In the genomic region with DNA sequence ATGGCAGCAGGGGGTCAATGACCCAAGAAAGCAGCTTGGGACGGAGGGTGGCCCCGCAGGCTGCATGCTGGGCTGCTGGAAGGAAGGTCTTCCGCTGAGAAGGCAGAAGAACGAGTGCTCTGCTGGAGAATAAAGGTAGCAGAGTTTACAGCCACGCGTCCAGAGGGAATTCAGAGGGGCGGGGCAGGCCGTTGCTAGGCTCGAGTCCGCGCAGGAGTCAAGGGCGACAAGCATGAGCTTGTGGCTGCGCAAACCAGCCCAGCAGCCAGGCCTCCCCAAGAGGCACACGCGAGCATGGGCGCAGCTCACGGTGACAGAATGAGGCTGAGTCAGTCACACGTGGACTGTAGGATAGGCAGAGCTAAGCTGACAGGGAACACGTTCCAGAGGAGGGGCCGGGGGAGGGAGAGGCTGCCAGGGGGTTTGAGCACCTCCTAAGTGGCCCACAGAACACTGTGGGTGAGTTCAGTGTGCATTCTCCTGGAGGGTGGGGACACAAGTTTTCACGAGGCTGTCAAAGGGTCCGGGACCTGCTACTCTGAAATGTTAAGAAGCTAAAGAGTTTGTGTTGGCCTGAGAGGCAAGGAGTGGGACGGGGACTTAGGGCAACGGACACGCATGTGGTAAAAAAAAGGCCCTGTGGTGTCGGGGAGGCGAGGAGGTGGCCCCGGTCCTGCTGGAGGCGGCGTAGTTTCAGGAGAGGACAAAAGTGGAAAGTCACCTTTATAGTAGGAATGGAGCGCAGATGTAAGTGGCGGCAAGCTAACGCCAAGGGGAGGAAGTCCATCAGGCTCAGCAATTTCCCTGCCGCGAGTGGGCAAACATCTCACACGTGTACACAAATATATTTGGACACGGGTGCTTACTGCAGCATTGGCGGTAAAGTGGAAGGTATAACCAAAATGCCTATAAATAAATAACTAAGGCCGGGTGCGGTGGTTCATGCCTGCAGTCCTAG, we compare ENCODE assay signal across 8 cellular contexts. TPM values are rescaled to one million over a fixed set of nuclear protein-coding genes. Genes with fewer than 3 reads are reported as not detected.
DNase-seq lines count a peak whose midpoint lies in the region; ATAC-seq and TF ChIP-seq lines count a peak whose summit lies in the region.

No MANE protein-coding gene starts in this region.

- TF ChIP-seq POLR2A in lower leg skin (IDR thresholded peaks at IDR 0.05) = no peak

- POLR2A ChIA-PET in activated CD4-positive, alpha-beta memory T cell treated with anti-CD3 and anti-CD28 coated beads, Interleukin-2, amount 10 ng/mL, durations not matched to agents 7 days and 5 days (lab: Charles Lee) = no interaction called here

- H3K27ac Mint-ChIP-seq in activated CD4-positive, alpha-beta memory T cell treated with anti-CD3 and anti-CD28 coated beads, Interleukin-2, amount 10 ng/mL, durations not matched to agents 7 days and 5 days = no peak overlapping the region
- no peak overlapping the region for H3K27ac Mint-ChIP-seq in natural killer cell

- no peak overlapping the region for H3K4me3 ChIP-seq in lower leg skin (ENCODE audit: low read depth, poor library complexity, severe bottlenecking)
- H3K4me3 ChIP-seq in thoracic aorta = peak overlapping the region; percentile 72

- no peaks in the 10 kb centered on the region for H3K27me3 ChIP-seq in thoracic aorta (replicated peaks; ENCODE audit: insufficient read depth)

- CTCF ChIA-PET in activated CD4-positive, alpha-beta memory T cell treated with anti-CD3 and anti-CD28 coated beads, Interleukin-2, amount 10 ng/mL, durations not matched to agents 7 days and 5 days (lab: Charles Lee) = no interaction called here

- peaks cover 7% of the 10 kb centered on the region for H3K4me1 Mint-ChIP-seq in activated CD4-positive, alpha-beta memory T cell treated with anti-CD3 and anti-CD28 coated beads, Interleukin-2, amount 10 ng/mL, durations not matched to agents 7 days and 5 days
- peaks cover 7 to 8% of the 10 kb centered on the region in 2 donors for H3K4me1 Mint-ChIP-seq in natural killer cell

- intact Hi-C loops in lower leg skin (cut with DNase I; ENCODE audit: low total_unique reads) = no loop called here
- intact Hi-C loops in natural killer cell (cut with micrococcal nuclease) = no loop called here

- no peaks in the 10 kb centered on the region for H3K36me3 Mint-ChIP-seq in activated CD4-positive, alpha-beta memory T cell treated with anti-CD3 and anti-CD28 coated beads, Interleukin-2, amount 10 ng/mL, durations not matched to agents 7 days and 5 days (ENCODE audit: low read depth)
- H3K36me3 Mint-ChIP-seq in natural killer cell = no peaks in the 10 kb centered on the region

- H3K9me3 ChIP-seq in thoracic aorta = no peaks in the 10 kb centered on the region

- ATAC-seq in thoracic aorta (ENCODE audit: insufficient number of reproducible peaks, low FRiP score, low read depth) (peak; percentile 64), natural killer cell (no peak)

- H3K27ac ChIP-seq in thoracic aorta = peak overlapping the region; percentile 83 to 98

- H3K4me3 Mint-ChIP-seq in activated CD4-positive, alpha-beta memory T cell treated with anti-CD3 and anti-CD28 coated beads, Interleukin-2, amount 10 ng/mL, durations not matched to agents 7 days and 5 days = no peak overlapping the region
- no peak overlapping the region for H3K4me3 Mint-ChIP-seq in natural killer cell

- no peaks in the 10 kb centered on the region for H3K36me3 ChIP-seq in thoracic aorta

- TF ChIP-seq CTCF in lower leg skin (IDR thresholded peaks at IDR 0.05) (no peak), thoracic aorta (IDR thresholded peaks at IDR 0.05) (peak; percentile 43), natural killer cell (IDR thresholded peaks at IDR 0.05) (no peak)

- H3K9me3 Mint-ChIP-seq in activated CD4-positive, alpha-beta memory T cell treated with anti-CD3 and anti-CD28 coated beads, Interleukin-2, amount 10 ng/mL, durations not matched to agents 7 days and 5 days = no peaks in the 10 kb centered on the region
- H3K9me3 Mint-ChIP-seq in natural killer cell = no peaks in the 10 kb centered on the region

- 26 to 31% methylated on average over 40 of the region's 40 CpGs for WGBS in lower leg skin, 2 donors

- peak; percentile 77 for DNase-seq in ELF-1 (ENCODE audit: low read depth, low spot score)
- DNase-seq in NCI-H345 treated with DMSO at 0.1 percent for 48 hours (lab: John Stamatoyannopoulos, UW; ENCODE audit: unreplicated experiment) = peak; percentile 64
- peak; percentile 72 for DNase-seq in dermis blood vessel endothelial cell
- peak; percentile 89 to 96 for DNase-seq in lower leg skin (ENCODE audit: low spot score in 2 of 2)
- peak; percentile 52 for DNase-seq in thoracic aorta (ENCODE audit: low spot score)
- no peak for DNase-seq in cerebellar nuclear complex (lab: John Stamatoyannopoulos, UW)
- no peak for DNase-seq in activated CD4-positive, alpha-beta memory T cell treated with anti-CD3 and anti-CD28 coated beads, Interleukin-2, amount 10 ng/mL, durations not matched to agents 7 days and 5 days
- no peak for DNase-seq in natural killer cell

- H3K4me1 ChIP-seq in thoracic aorta (ENCODE audit: control insufficient read depth in 1 of 2, low read depth in 2 of 2) = peaks cover 27 to 57% of the 10 kb centered on the region in 2 donors

- peaks cover 2% of the 10 kb centered on the region for H3K27me3 Mint-ChIP-seq in activated CD4-positive, alpha-beta memory T cell treated with anti-CD3 and anti-CD28 coated beads, Interleukin-2, amount 10 ng/mL, durations not matched to agents 7 days and 5 days
- peaks cover 28 to 37% of the 10 kb centered on the region in 2 donors for H3K27me3 Mint-ChIP-seq in natural killer cell (ENCODE audit: low read depth in 2 of 2)

RNA-seq across cellular contexts. Expression of gene RFX2, which starts 17.7 kb away (rescaled TPM):
- total RNA-seq in dermis blood vessel endothelial cell (4.4 and 5.0 TPM in 2 replicates), lower leg skin (10 to 100 TPM; 19.6 to 28.7 (median 25.8) TPM), thoracic aorta (10 to 100 TPM; 21.7 to 30.3 TPM), natural killer cell (1 to 10 TPM; 2.4 to 4.6 (median 4.1) TPM)
- 10 to 100 TPM in 1 of 2 experiments, 1 to 10 TPM in 1; 9.0 to 10.4 TPM for total RNA-seq in activated CD4-positive, alpha-beta memory T cell treated with anti-CD3 and anti-CD28 coated beads, Interleukin-2, amount 10 ng/mL, durations not matched to agents 7 days and 5 days

RNA-seq across cellular contexts. Expression of gene ACSBG2, which starts 42.9 kb away (rescaled TPM):
- total RNA-seq in dermis blood vessel endothelial cell (not detected in 2 replicates), lower leg skin (not detected), thoracic aorta (1 to 10 TPM in 1 of 2 donors, not detected in 1; 1.6 TPM), natural killer cell (not detected)
- total RNA-seq in activated CD4-positive, alpha-beta memory T cell treated with anti-CD3 and anti-CD28 coated beads, Interleukin-2, amount 10 ng/mL, durations not matched to agents 7 days and 5 days = under 1 TPM in 1 of 2 experiments, not detected in 1; 0.33 TPM

Comparison
In these comparisons a context has a peak if more than half of its experiments do, and no peak if none do; other contexts are left out.
1. DNase-seq: peak in ELF-1 (single experiment), NCI-H345 treated with DMSO at 0.1 percent for 48 hours (single experiment), dermis blood vessel endothelial cell (single experiment), lower leg skin (2 of 2) and thoracic aorta (single experiment); none in cerebellar nuclear complex (0 of 2), activated CD4-positive, alpha-beta memory T cell treated with anti-CD3 and anti-CD28 coated beads, Interleukin-2, amount 10 ng/mL, durations not matched to agents 7 days and 5 days (single experiment) and natural killer cell (single experiment).